ENCODE assay signal across 12 cellular contexts in the genomic region with DNA sequence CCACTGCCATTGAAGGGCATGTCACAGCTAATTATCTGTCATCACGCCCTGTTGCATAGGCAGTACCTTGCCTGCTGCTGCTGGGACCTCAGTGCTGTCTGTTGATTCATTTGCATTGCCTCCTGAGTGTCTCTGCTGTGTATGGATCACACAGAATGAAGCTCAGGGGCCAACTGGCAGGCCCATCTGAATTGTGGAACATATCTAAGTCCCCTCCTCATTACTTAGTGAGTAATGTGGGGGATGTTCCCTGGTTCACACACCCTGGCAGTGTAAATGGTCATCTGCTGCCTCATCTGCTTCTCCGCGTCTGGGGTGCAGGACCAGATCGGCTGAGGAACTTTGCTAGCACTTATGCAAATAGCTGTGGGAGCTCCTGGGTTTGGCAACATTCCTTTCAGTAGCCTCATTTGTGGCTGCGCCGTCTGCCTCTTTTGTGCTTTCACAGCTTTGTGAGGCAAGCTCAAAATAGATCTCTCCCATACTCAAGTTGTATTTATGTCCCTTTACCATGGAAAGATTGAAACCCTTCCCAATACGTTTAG. TPM values are rescaled to one million over a fixed set of nuclear protein-coding genes. Genes with fewer than 3 reads are reported as not detected.
DNase-seq lines count a peak whose midpoint lies in the region; ATAC-seq and TF ChIP-seq lines count a peak whose summit lies in the region.
"Had no signal": no experiment of that assay in that cellular context is flagged by ENCODE, and none has a peak within 500 bp of the region (broad histone marks: within the 10 kb centered on the region; RNA-seq: fewer than 3 reads in every experiment).

No MANE protein-coding gene starts in this region.

- H3K9me3 ChIP-seq in PC-3 (ENCODE audit: low read length) (no peaks in the 10 kb centered on the region), WERI-Rb-1 (ENCODE audit: severe bottlenecking) (no peaks in the 10 kb centered on the region)

- CTCF ChIA-PET in PC-3 (lab: Charles Lee): interaction anchor here (0.6 to 1.8 kb wide), 3 partner anchors 16 to 718 kb away, joined by 3 to 13 read pairs (median 5); no protein-coding TSS in a partner anchor

- ATAC-seq in GM23338: peak; percentile 97
- ATAC-seq in PC-3: no peak
- ATAC-seq in GM21576 (IDR thresholded peaks at IDR 0.05; ENCODE audit: unreplicated experiment): no peak

- H3K9me2 ChIP-seq in GM23338 (ENCODE audit: insufficient read depth) (no peaks in the 10 kb centered on the region), PC-3 (replicated peaks; ENCODE audit: low read length) (no peaks in the 10 kb centered on the region)

- H3K27ac Mint-ChIP-seq in GM23338 (no peak overlapping the region; the same call in 1 of the 2 replicates), nephron progenitor cell (no peak overlapping the region), CD14-positive monocyte (no peak overlapping the region)
- H3K27ac Mint-ChIP-seq: activated T-helper 2 cell treated with anti-CD3 and anti-CD28 coated beads, Interferon-gamma antibody, Interleukin-2, Interleukin-4, amounts not matched to agents 10 μg/mL and 5 μg/mL and 100 μg/mL, durations not matched to agents 14 hours and 24 hours and 36 hours had no signal

- H3K27ac ChIP-seq in GM23338 (ENCODE audit: low read depth) (peak overlapping the region; percentile 22; the same call in 1 of the 2 replicates), PC-3 (ENCODE audit: low read length) (no peak overlapping the region), WERI-Rb-1 (no peak overlapping the region)
- H3K27ac ChIP-seq: parathyroid adenoma had no signal

- intact Hi-C loops in PC-3 (cut with micrococcal nuclease): loop anchor here (1.0 to 2.0 kb wide), 5 partner anchors 16 to 370 kb away; no protein-coding TSS in a partner anchor
- intact Hi-C loops in CD14-positive monocyte (cut with micrococcal nuclease): no loop called here

- H3K9me3 Mint-ChIP-seq in GM23338 (no peaks in the 10 kb centered on the region), nephron progenitor cell (no peaks in the 10 kb centered on the region), CD14-positive monocyte (no peaks in the 10 kb centered on the region)

- peak overlapping the region; percentile 52 for H3K4me2 ChIP-seq in GM23338
- H3K4me2 ChIP-seq in PC-3 (ENCODE audit: low read length): no peak overlapping the region

- H3K4me3 ChIP-seq in GM23338: peak overlapping the region; percentile 30; the same call in 1 of the 2 replicates
- no peak overlapping the region for H3K4me3 ChIP-seq in PC-3 (ENCODE audit: low read length)
- no peak overlapping the region for H3K4me3 ChIP-seq in fibroblast of pulmonary artery (replicated peaks; ENCODE audit: low read depth, low read length)
- H3K4me3 ChIP-seq in WERI-Rb-1 (ENCODE audit: low read depth, low read length): no peak overlapping the region

- H3K4me1 Mint-ChIP-seq in GM23338 (peaks cover 12% of the 10 kb centered on the region), nephron progenitor cell (peaks cover 31% of the 10 kb centered on the region), CD14-positive monocyte (no peaks in the 10 kb centered on the region)

- BruUV-seq in PC-3 (replicated peaks; lab: Mats Ljungman, UMichigan): no TSS peak

- H3K4me1 ChIP-seq in GM23338 (ENCODE audit: insufficient read depth): peaks cover 5% of the 10 kb centered on the region; the same call in 1 of the 2 replicates
- peaks cover 11% of the 10 kb centered on the region for H3K4me1 ChIP-seq in PC-3 (ENCODE audit: insufficient read depth, low read length)
- H3K4me1 ChIP-seq: parathyroid adenoma had no signal

- H3K36me3 ChIP-seq in GM23338 (ENCODE audit: insufficient read depth) (no peaks in the 10 kb centered on the region), PC-3 (ENCODE audit: low read depth, low read length) (no peaks in the 10 kb centered on the region), WERI-Rb-1 (no peaks in the 10 kb centered on the region)

- TF ChIP-seq CTCF in GM23338 (conservative IDR thresholded peaks at IDR 0.05; ENCODE audit: low read depth in 2 of 2) (no peak), PC-3 (conservative IDR thresholded peaks at IDR 0.05; ENCODE audit: low read depth, low read length) (no peak), fibroblast of pulmonary artery (IDR thresholded peaks at IDR 0.05; ENCODE audit: low read length, missing control alignments) (no peak), nephron progenitor cell (IDR thresholded peaks at IDR 0.05) (no peak), WERI-Rb-1 (IDR thresholded peaks at IDR 0.05; ENCODE audit: low read depth, low read length) (no peak), CD14-positive monocyte (IDR thresholded peaks at IDR 0.05) (no peak)

- DNase-seq in GM23338 (ENCODE audit: low spot score) (peak; percentile 87), PC-3 (peak; percentile 23), fibroblast of pulmonary artery (ENCODE audit: low read depth) (peak; percentile 61), nephron progenitor cell (peak; percentile 29), WERI-Rb-1 (no peak), CD14-positive monocyte (ENCODE audit: low spot score) (no peak), DMS53 treated with DMSO at 0.1 percent for 48 hours (lab: John Stamatoyannopoulos, UW; ENCODE audit: unreplicated experiment) (no peak)
- DNase-seq: NCI-H2029 treated with DMSO at 0.1 percent for 48 hours, T-helper 2 cell had no signal

- H2AFZ ChIP-seq in GM23338 (peak overlapping the region; percentile 80), PC-3 (ENCODE audit: low read length) (0 out of 2 replicates have a peak overlapping the region, but pooled peaks have one; percentile 9)
- H2AFZ ChIP-seq: parathyroid adenoma had no signal

- no peaks in the 10 kb centered on the region for H3F3A ChIP-seq in GM23338 (replicated peaks; ENCODE audit: low read depth)
- no peaks in the 10 kb centered on the region for H3F3A ChIP-seq in PC-3 (ENCODE audit: low read length, unreplicated experiment)

- H3K4me3 Mint-ChIP-seq in GM23338 (peak overlapping the region; percentile 43), nephron progenitor cell (peak overlapping the region; percentile 49), CD14-positive monocyte (no peak overlapping the region)

- H3K79me2 ChIP-seq in GM23338 (replicated peaks; ENCODE audit: insufficient read depth) (no peaks in the 10 kb centered on the region), PC-3 (ENCODE audit: low read length) (no peaks in the 10 kb centered on the region)
- H3K79me2 ChIP-seq: parathyroid adenoma had no signal

- H3K9ac ChIP-seq in PC-3 (ENCODE audit: low read length): no peak overlapping the region
- H3K9ac ChIP-seq: parathyroid adenoma had no signal

- H3K36me3 Mint-ChIP-seq in GM23338 (ENCODE audit: low read depth): no peaks in the 10 kb centered on the region
- H3K36me3 Mint-ChIP-seq in nephron progenitor cell (ENCODE audit: low read depth): no peaks in the 10 kb centered on the region
- no peaks in the 10 kb centered on the region for H3K36me3 Mint-ChIP-seq in CD14-positive monocyte

- no peaks in the 10 kb centered on the region for H3K27me3 ChIP-seq in GM23338 (ENCODE audit: insufficient read depth)
- H3K27me3 ChIP-seq in PC-3 (ENCODE audit: low read length): no peaks in the 10 kb centered on the region
- H3K27me3 ChIP-seq in WERI-Rb-1 (ENCODE audit: insufficient read depth, low read depth, severe bottlenecking): no peaks in the 10 kb centered on the region

- POLR2A ChIA-PET in PC-3 (lab: Charles Lee; ENCODE audit: unreplicated experiment): no interaction called here

- H4K20me1 ChIP-seq in GM23338 (replicated peaks; ENCODE audit: insufficient read depth): no peaks in the 10 kb centered on the region
- no peaks in the 10 kb centered on the region for H4K20me1 ChIP-seq in PC-3 (ENCODE audit: low read length)

- peaks cover 2% of the 10 kb centered on the region for H3K27me3 Mint-ChIP-seq in GM23338 (ENCODE audit: insufficient read depth, low read depth, poor library complexity)
- peaks cover 4% of the 10 kb centered on the region for H3K27me3 Mint-ChIP-seq in nephron progenitor cell (ENCODE audit: low read depth, poor library complexity)
- H3K27me3 Mint-ChIP-seq in CD14-positive monocyte (ENCODE audit: low read depth in 3 of 3): peaks cover 0 to 3% (median 0%) of the 10 kb centered on the region in 3 donors

TF ChIP-seq in GM23338, 12 proteins besides CTCF, POLR2A, EP300 and RAD21 (continues in another document):
- TF ChIP-seq EZH2phosphoT487 (IDR thresholded peaks at IDR 0.05; ENCODE audit: unreplicated experiment): no peak
- TF ChIP-seq JUNB (IDR thresholded peaks at IDR 0.05; ENCODE audit: unreplicated experiment): no peak
- TF ChIP-seq, protein P1, sequence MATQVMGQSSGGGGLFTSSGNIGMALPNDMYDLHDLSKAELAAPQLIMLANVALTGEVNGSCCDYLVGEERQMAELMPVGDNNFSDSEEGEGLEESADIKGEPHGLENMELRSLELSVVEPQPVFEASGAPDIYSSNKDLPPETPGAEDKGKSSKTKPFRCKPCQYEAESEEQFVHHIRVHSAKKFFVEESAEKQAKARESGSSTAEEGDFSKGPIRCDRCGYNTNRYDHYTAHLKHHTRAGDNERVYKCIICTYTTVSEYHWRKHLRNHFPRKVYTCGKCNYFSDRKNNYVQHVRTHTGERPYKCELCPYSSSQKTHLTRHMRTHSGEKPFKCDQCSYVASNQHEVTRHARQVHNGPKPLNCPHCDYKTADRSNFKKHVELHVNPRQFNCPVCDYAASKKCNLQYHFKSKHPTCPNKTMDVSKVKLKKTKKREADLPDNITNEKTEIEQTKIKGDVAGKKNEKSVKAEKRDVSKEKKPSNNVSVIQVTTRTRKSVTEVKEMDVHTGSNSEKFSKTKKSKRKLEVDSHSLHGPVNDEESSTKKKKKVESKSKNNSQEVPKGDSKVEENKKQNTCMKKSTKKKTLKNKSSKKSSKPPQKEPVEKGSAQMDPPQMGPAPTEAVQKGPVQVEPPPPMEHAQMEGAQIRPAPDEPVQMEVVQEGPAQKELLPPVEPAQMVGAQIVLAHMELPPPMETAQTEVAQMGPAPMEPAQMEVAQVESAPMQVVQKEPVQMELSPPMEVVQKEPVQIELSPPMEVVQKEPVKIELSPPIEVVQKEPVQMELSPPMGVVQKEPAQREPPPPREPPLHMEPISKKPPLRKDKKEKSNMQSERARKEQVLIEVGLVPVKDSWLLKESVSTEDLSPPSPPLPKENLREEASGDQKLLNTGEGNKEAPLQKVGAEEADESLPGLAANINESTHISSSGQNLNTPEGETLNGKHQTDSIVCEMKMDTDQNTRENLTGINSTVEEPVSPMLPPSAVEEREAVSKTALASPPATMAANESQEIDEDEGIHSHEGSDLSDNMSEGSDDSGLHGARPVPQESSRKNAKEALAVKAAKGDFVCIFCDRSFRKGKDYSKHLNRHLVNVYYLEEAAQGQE (IDR thresholded peaks at IDR 0.05; ENCODE audit: unreplicated experiment): no peak
- TF ChIP-seq ZNF114 (CRISPR knock-in tag; IDR thresholded peaks at IDR 0.05): no peak

RNA-seq across cellular contexts. Expression of a gene that starts 25.4 kb away (rescaled TPM):
- not detected in 2 replicates for total RNA-seq in GM23338 (2014; rRNA removed; shearing (Covaris generic))
- polyA plus RNA-seq in GM23338 (2016; fragmentation: Nextera tagmentation; extraction: Ambion mirVana): not detected in 2 replicates
- 0.22 TPM in 1 of 2 replicates, not detected in the other for total RNA-seq in PC-3 (2014; rRNA removed)
- polyA plus RNA-seq in CD14-positive monocyte: not detected
- total RNA-seq: activated T-helper 2 cell treated with anti-CD3 and anti-CD28 coated beads, Interferon-gamma antibody, Interleukin-2, Interleukin-4, amounts not matched to agents 10 μg/mL and 5 μg/mL and 100 μg/mL, durations not matched to agents 14 hours and 24 hours and 36 hours had no signal

RNA-seq across cellular contexts. Expression of a gene that starts 56.3 kb away (rescaled TPM):
- total RNA-seq in GM23338 (2014; rRNA removed; shearing (Covaris generic)): 0.74 and 1.2 TPM in 2 replicates
- polyA plus RNA-seq in GM23338 (2016; fragmentation: Nextera tagmentation; extraction: Ambion mirVana) (0.68 and 1.6 TPM in 2 replicates), CD14-positive monocyte (not detected)
- 16.4 and 16.9 TPM in 2 replicates for total RNA-seq in PC-3 (2014; rRNA removed)
- total RNA-seq: activated T-helper 2 cell treated with anti-CD3 and anti-CD28 coated beads, Interferon-gamma antibody, Interleukin-2, Interleukin-4, amounts not matched to agents 10 μg/mL and 5 μg/mL and 100 μg/mL, durations not matched to agents 14 hours and 24 hours and 36 hours had no signal

Comparison
In these comparisons a context has a peak if more than half of its experiments do, and no peak if none do; other contexts are left out.
1. DNase-seq: peak in GM23338 (single experiment), PC-3 (single experiment), fibroblast of pulmonary artery (single experiment) and nephron progenitor cell (single experiment); none in WERI-Rb-1 (single experiment), CD14-positive monocyte (single experiment) and DMS53 treated with DMSO at 0.1 percent for 48 hours (single experiment).
2. H3K4me3 Mint-ChIP-seq: peak in GM23338 (single experiment) and nephron progenitor cell (single experiment); none in CD14-positive monocyte (0 of 2).